8 cellular contexts compared by ENCODE assay signal in genomic region chr6:99348823-99349619, GRCh38. TPM values are rescaled to one million over a fixed set of nuclear protein-coding genes. Genes with fewer than 3 reads are reported as not detected.
DNase-seq lines count a peak whose midpoint lies in the region; ATAC-seq and TF ChIP-seq lines count a peak whose summit lies in the region.

No MANE protein-coding gene starts in this region.

- CTCF ChIA-PET in Caco-2 (lab: Charles Lee): interaction anchor here (1.1 kb wide), 1 partner anchor 19 kb away, joined by 3 read pairs; no protein-coding TSS in a partner anchor

- BruUV-seq in Caco-2 (replicated peaks; lab: Mats Ljungman, UMichigan): no TSS peak

- ATAC-seq in GM21619 (IDR thresholded peaks at IDR 0.05; ENCODE audit: unreplicated experiment): peak; percentile 34

- intact Hi-C loops in Caco-2 (cut with micrococcal nuclease; ENCODE audit: unreplicated experiment): no loop called here

- POLR2A ChIA-PET in Caco-2 (lab: Charles Lee): no interaction called here

- peak overlapping the region; percentile 56 for H3K4me3 Mint-ChIP-seq in Caco-2 (ENCODE audit: unreplicated experiment)

- peaks cover 15% of the 10 kb centered on the region for H3K27me3 Mint-ChIP-seq in Caco-2 (ENCODE audit: insufficient read depth, unreplicated experiment)

- no peak overlapping the region for H3K27ac Mint-ChIP-seq in Caco-2 (ENCODE audit: unreplicated experiment)

- H3K9me3 Mint-ChIP-seq in Caco-2 (ENCODE audit: unreplicated experiment): no peaks in the 10 kb centered on the region

- H3K4me3 ChIP-seq in Caco-2 (ENCODE audit: low read depth, low read length): peak overlapping the region; percentile 50
- peak overlapping the region; percentile 59 for H3K4me3 ChIP-seq in epithelial cell of esophagus (ENCODE audit: low read length)
- peak overlapping the region; percentile 99 for H3K4me3 ChIP-seq in neuron (ENCODE audit: low read length)

- H3K9me3 ChIP-seq in Caco-2: no peaks in the 10 kb centered on the region
- no peaks in the 10 kb centered on the region for H3K9me3 ChIP-seq in neuron (ENCODE audit: low read length)

- no peaks in the 10 kb centered on the region for H3K4me1 ChIP-seq in Caco-2
- H3K4me1 ChIP-seq in neuron (ENCODE audit: insufficient read depth, low read length): peaks cover 24% of the 10 kb centered on the region

- DNase-seq in Caco-2: no peak
- DNase-seq in NCI-H82 treated with DMSO at 0.1 percent for 48 hours (lab: John Stamatoyannopoulos, UW; ENCODE audit: unreplicated experiment): peak; percentile 9
- no peak for DNase-seq in epithelial cell of esophagus (ENCODE audit: low read depth)
- no peak for DNase-seq in HUDEP-2 (lab: John Stamatoyannopoulos, UW; ENCODE audit: unreplicated experiment in 76 of 76)
- no peak for DNase-seq in NOMO-1 treated with DMSO at 0.1 percent for 48 hours (lab: John Stamatoyannopoulos, UW; ENCODE audit: unreplicated experiment)
- DNase-seq in SIG-M5 (lab: John Stamatoyannopoulos, UW): no peak

- H3K27me3 ChIP-seq in Caco-2 (replicated peaks; ENCODE audit: control insufficient read depth, insufficient read depth, low read length) (no peaks in the 10 kb centered on the region), neuron (ENCODE audit: insufficient read depth, low read length) (peaks cover 12% of the 10 kb centered on the region)

- no peak for TF ChIP-seq CTCF in Caco-2 (IDR thresholded peaks at IDR 0.05; ENCODE audit: insufficient read depth in 1 of 2, low read depth in 1 of 2, low read length in 1 of 2, severe bottlenecking in 1 of 2, unreplicated experiment in 1 of 2)
- no peak for TF ChIP-seq CTCF in epithelial cell of esophagus (IDR thresholded peaks at IDR 0.05; ENCODE audit: insufficient read depth, low read depth, low read length, missing control alignments)

- no peaks in the 10 kb centered on the region for H3K4me1 Mint-ChIP-seq in Caco-2 (ENCODE audit: low read depth, unreplicated experiment)

- H3K36me3 Mint-ChIP-seq in Caco-2 (ENCODE audit: insufficient read depth, unreplicated experiment): no peaks in the 10 kb centered on the region

- H2AFZ ChIP-seq in neuron (ENCODE audit: low read depth, low read length): peak overlapping the region; percentile 97

- H3K36me3 ChIP-seq in Caco-2 (ENCODE audit: control insufficient read depth, insufficient read depth, low read length) (no peaks in the 10 kb centered on the region), neuron (ENCODE audit: insufficient read depth, low read length) (no peaks in the 10 kb centered on the region)

RNA-seq across cellular contexts. Expression of gene FAXC, which starts 0.5 kb away (rescaled TPM):
- 0.16 and 0.86 TPM in 2 replicates for total RNA-seq in Caco-2 (2022)

RNA-seq across cellular contexts. Expression of gene COQ3, which starts 45.0 kb away (rescaled TPM):
- 5.8 and 6.4 TPM in 2 replicates for total RNA-seq in Caco-2 (2022)
